9 cellular contexts compared by ENCODE assay signal in genomic region chr16:67151431-67152097, GRCh38. TPM values are rescaled to one million over a fixed set of nuclear protein-coding genes. Genes with fewer than 3 reads are reported as not detected.
DNase-seq lines count a peak whose midpoint lies in the region; ATAC-seq, FAIRE-seq and TF ChIP-seq lines count a peak whose summit lies in the region.
"Had no signal": no experiment of that assay in that cellular context is flagged by ENCODE, and none has a peak within 500 bp of the region (broad histone marks: within the 10 kb centered on the region; RNA-seq: fewer than 3 reads in every experiment).

No MANE protein-coding gene starts in this region.

- peak overlapping the region; percentile 39; the same call in 1 of the 2 replicates for H2BK12ac ChIP-seq in H1 (ENCODE audit: low read depth, low read length)

- WGBS in H1 (ENCODE audit: extremely low coverage in 1 of 2, insufficient coverage in 1 of 2, insufficient read length in 1 of 2, insufficient replicate concordance in 2 of 2, low coverage in 1 of 2, low lambda C conversion rate in 2 of 2, missing lambda C conversion rate in 1 of 2), 2 experiments = 59% methylated on average over 8 of the region's 8 CpGs; no CpG with 5 or more reads in 1 of the 2 experiments

- peaks cover 10% of the 10 kb centered on the region for H3K36me3 Mint-ChIP-seq in progenitor cell of endocrine pancreas (ENCODE audit: insufficient read depth)

- no peak for TF ChIP-seq RAD21 in H1 (IDR thresholded peaks at IDR 0.05 in 1 of 2, conservative IDR thresholded peaks at IDR 0.05 in 1 of 2; ENCODE audit: low read depth in 2 of 2, low read length in 2 of 2)

- H3K9me3 Mint-ChIP-seq in progenitor cell of endocrine pancreas (ENCODE audit: low read depth) = no peaks in the 10 kb centered on the region

- H3K4me3 ChIP-seq in H1 (ENCODE audit: extremely low read depth in 1 of 4, insufficient read depth in 2 of 4, low read depth in 3 of 4, low read length in 4 of 4) = peak overlapping the region; percentile 62 to 75 (median 72); a peak in 7 of 8 replicates

- no peak overlapping the region for H3K23ac ChIP-seq in H1 (ENCODE audit: insufficient read length)

- TF ChIP-seq POLR2A in H1 (IDR thresholded peaks at IDR 0.05; ENCODE audit: control extremely low read depth in 1 of 2, low read depth in 2 of 2, low read length in 2 of 2) = no peak

- H3K27ac Mint-ChIP-seq in progenitor cell of endocrine pancreas = no peak overlapping the region

- DNase-seq in NCI-H69 (lab: John Stamatoyannopoulos, UW) (peak; percentile 3), H1 (ENCODE audit: low read depth in 1 of 2, low spot score in 2 of 2) (no peak), progenitor cell of endocrine pancreas (ENCODE audit: low spot score, unreplicated experiment) (no peak)

- H3K36me3 ChIP-seq in ES-I3 (ENCODE audit: insufficient read depth, low read length) (no peaks in the 10 kb centered on the region; the same call in 1 of the 2 replicates), H1 (ENCODE audit: control insufficient read depth in 2 of 4, insufficient read depth in 4 of 4, low read length in 3 of 4) (peaks cover 3 to 11% (median 6%) of the 10 kb centered on the region in 4 experiments; a peak in 5 of 8 replicates)

- H3K4me2 ChIP-seq in H1 (ENCODE audit: insufficient read depth in 1 of 2, low read depth in 2 of 2, low read length in 2 of 2) = peak overlapping the region; percentile 80 to 92

- peaks cover 9 to 29% of the 10 kb centered on the region in 2 experiments for H4K20me1 ChIP-seq in H1 (replicated peaks in 1 of 2; ENCODE audit: control insufficient read depth in 1 of 2, insufficient read depth in 2 of 2, low read length in 2 of 2)

- H2BK5ac ChIP-seq in H1 (ENCODE audit: low read depth, low read length) = no peak overlapping the region

- H3K4me1 Mint-ChIP-seq in progenitor cell of endocrine pancreas (ENCODE audit: low read depth) = peaks cover 5% of the 10 kb centered on the region

- no peak overlapping the region for H2BK20ac ChIP-seq in H1 (ENCODE audit: low read length)

- CTCF ChIA-PET in H1 (lab: Charles Lee; ENCODE audit: partially characterized antibody) = interaction anchor here (0.7 to 14.1 kb wide), 25 partner anchors 10 to 260 kb away, joined by 3 to 291 read pairs (median 5); partner anchors contain the start of genes CES3, FBXL8, HSF4 and NOL3

- no peak overlapping the region for H4K91ac ChIP-seq in H1 (replicated peaks; ENCODE audit: insufficient read length, low read length)

- no peak overlapping the region for H3K56ac ChIP-seq in H1 (replicated peaks; ENCODE audit: insufficient read length, low read depth, low read length)

- no peaks in the 10 kb centered on the region for H3K79me2 ChIP-seq in H1 (ENCODE audit: control insufficient read depth in 1 of 2, insufficient read depth in 2 of 2, low read length in 2 of 2)

- no peaks in the 10 kb centered on the region for H3K79me1 ChIP-seq in H1 (ENCODE audit: low read depth, low read length)

- H4K8ac ChIP-seq in H1 (ENCODE audit: extremely low read depth, insufficient read depth, low read length) = 0 out of 2 replicates have a peak overlapping the region, but pooled peaks have one; percentile 45

- no peaks in the 10 kb centered on the region for H3K4me1 ChIP-seq in ES-I3 (ENCODE audit: insufficient read depth, low read length)
- H3K4me1 ChIP-seq in H1 (replicated peaks in 1 of 4; ENCODE audit: control insufficient read depth in 3 of 4, insufficient read depth in 4 of 4, low read length in 3 of 4) = peaks cover 0 to 15% (median 9%) of the 10 kb centered on the region in 4 experiments; a peak in 5 of 7 replicates

- no peak overlapping the region for H3K4ac ChIP-seq in H1 (replicated peaks; ENCODE audit: insufficient read length, low read depth, low read length)

- no peak overlapping the region for H3K14ac ChIP-seq in H1 (ENCODE audit: insufficient read length)

- H4K5ac ChIP-seq in H1 (ENCODE audit: insufficient read length, low read depth, low read length) = no peak overlapping the region

- no peak for TF ChIP-seq CTCF in H1 (IDR thresholded peaks at IDR 0.05; ENCODE audit: control extremely low read depth in 1 of 3, insufficient read depth in 1 of 3, low read depth in 1 of 3, low read length in 3 of 3)
- no peak for TF ChIP-seq CTCF in progenitor cell of endocrine pancreas (IDR thresholded peaks at IDR 0.05; ENCODE audit: unreplicated experiment)

- no peak overlapping the region for H3K27ac ChIP-seq in H1 (ENCODE audit: low read depth, low read length)

- peaks cover 40 to 62% (median 54%) of the 10 kb centered on the region in 4 experiments for H3K27me3 ChIP-seq in H1 (replicated peaks in 1 of 4; ENCODE audit: control insufficient read depth in 3 of 4, extremely low read depth in 1 of 4, insufficient read depth in 3 of 4, low read length in 3 of 4)

- H3K9ac ChIP-seq in ES-I3 (ENCODE audit: low read depth, low read length) (peak overlapping the region; percentile 61; the same call in 1 of the 2 replicates), H1 (replicated peaks in 1 of 4; ENCODE audit: extremely low read depth in 1 of 4, low read depth in 3 of 4, low read length in 3 of 4) (no peak overlapping the region)

- H3K27me3 Mint-ChIP-seq in progenitor cell of endocrine pancreas = peaks cover 49% of the 10 kb centered on the region

- no peak for FAIRE-seq in H1 (lab: Jason Lieb, UNC)
- FAIRE-seq: islet of Langerhans had no signal

- H3K9me3 ChIP-seq in ES-I3 (ENCODE audit: control insufficient read depth, insufficient read depth, low read length) (no peaks in the 10 kb centered on the region; the same call in 1 of the 2 replicates), H1 (ENCODE audit: insufficient read depth in 2 of 2, low read depth in 1 of 2, low read length in 1 of 2) (no peaks in the 10 kb centered on the region; a peak in 1 of 4 replicates)

- peak overlapping the region; percentile 95; the same call in 1 of the 2 replicates for H2AFZ ChIP-seq in H1 (ENCODE audit: low read length)

- H3K18ac ChIP-seq in H1 (ENCODE audit: extremely low read depth, low read length) = no peak overlapping the region; the same call in 1 of the 2 replicates

- TF ChIP-seq EP300 in H1 (IDR thresholded peaks at IDR 0.05; ENCODE audit: borderline replicate concordance in 1 of 2, low read depth in 2 of 2, low read length in 2 of 2) = no peak

- ATAC-seq in HG03520 (IDR thresholded peaks at IDR 0.05; ENCODE audit: unreplicated experiment) (no peak), GM21367 (IDR thresholded peaks at IDR 0.05; ENCODE audit: unreplicated experiment) (no peak), HG02759 (IDR thresholded peaks at IDR 0.05; ENCODE audit: unreplicated experiment) (no peak), HG03039 (IDR thresholded peaks at IDR 0.05; ENCODE audit: unreplicated experiment) (no peak)

- POLR2A ChIA-PET in H1 (lab: Charles Lee; ENCODE audit: partially characterized antibody) = interaction anchor here (0.7 to 2.5 kb wide), 11 partner anchors 9 to 176 kb away, joined by 3 to 12 read pairs (median 4); partner anchors contain the start of genes FHOD1 and NOL3

- peaks cover 17% of the 10 kb centered on the region; the same call in 1 of the 2 replicates for H3K23me2 ChIP-seq in H1 (ENCODE audit: low read depth, low read length)

- peak overlapping the region; percentile 53; the same call in 1 of the 2 replicates for H2BK15ac ChIP-seq in H1 (ENCODE audit: low read length)

- H3K4me3 Mint-ChIP-seq in progenitor cell of endocrine pancreas (ENCODE audit: low read depth) = peak overlapping the region; percentile 71

- no peak overlapping the region for H2BK120ac ChIP-seq in H1 (replicated peaks; ENCODE audit: low read depth, low read length)

- H2AK5ac ChIP-seq in H1 (ENCODE audit: low read depth, low read length) = no peak overlapping the region

RNA-seq across cellular contexts. Expression of gene B3GNT9, which starts 0.8 kb away (rescaled TPM):
- 3.5 and 4.7 TPM in 2 replicates for total RNA-seq in H1 (2021; fragmentation: NEBNext Ultra II Directional; extraction: Animal tissue kit (Norgen Biotek cat#: 25700))
- polyA plus RNA-seq in H1 (2011; rRNA removed) = 9.0 and 10.2 TPM in 2 replicates
- polyA plus RNA-seq in H1 (2011; cell fraction: cytosol; rRNA removed) = 8.5 TPM
- 7.6 TPM for polyA plus RNA-seq in H1 (2011; cell fraction: nucleus; rRNA removed)
- 3.4 to 6.6 TPM (median 5.1 TPM) in 4 replicates for polyA plus RNA-seq in H1 (2012, experiment 1 of 2)
- polyA plus RNA-seq in H1 (2012, experiment 2 of 2) = 4.4 TPM
- 3.9 TPM for polyA plus RNA-seq in H1 (2013, experiment 1 of 2)
- 4.1 TPM for polyA plus RNA-seq in H1 (2013, experiment 2 of 2)
- 5.1 and 6.2 TPM in 2 replicates for polyA minus RNA-seq in H1 (2011; rRNA and poly(A)+ RNA removed)
- polyA minus RNA-seq in H1 (2011; cell fraction: cytosol; rRNA and poly(A)+ RNA removed) = 6.9 TPM
- 7.0 TPM for polyA minus RNA-seq in H1 (2011; cell fraction: nucleus; rRNA and poly(A)+ RNA removed)
- 5.1 TPM in 2 replicates for total RNA-seq in progenitor cell of endocrine pancreas

RNA-seq across cellular contexts. Expression of gene TRADD, which starts 8.1 kb away (rescaled TPM):
- total RNA-seq in H1 (2021; fragmentation: NEBNext Ultra II Directional; extraction: Animal tissue kit (Norgen Biotek cat#: 25700)) = 0.19 and 0.29 TPM in 2 replicates
- 0.50 and 0.60 TPM in 2 replicates for polyA plus RNA-seq in H1 (2011; rRNA removed)
- polyA plus RNA-seq in H1 (2011; cell fraction: cytosol; rRNA removed) = 0.89 TPM
- polyA plus RNA-seq in H1 (2011; cell fraction: nucleus; rRNA removed) = 0.68 TPM
- 0.24 to 0.53 TPM (median 0.46 TPM) in 4 replicates for polyA plus RNA-seq in H1 (2012, experiment 1 of 2)
- 0.35 TPM for polyA plus RNA-seq in H1 (2012, experiment 2 of 2)
- 0.14 TPM for polyA plus RNA-seq in H1 (2013, experiment 1 of 2)
- 0.17 TPM for polyA plus RNA-seq in H1 (2013, experiment 2 of 2)
- 0.22 TPM in 1 of 2 replicates, not detected in the other for polyA minus RNA-seq in H1 (2011; rRNA and poly(A)+ RNA removed)
- 0.95 TPM for polyA minus RNA-seq in H1 (2011; cell fraction: cytosol; rRNA and poly(A)+ RNA removed)
- 0.60 TPM for polyA minus RNA-seq in H1 (2011; cell fraction: nucleus; rRNA and poly(A)+ RNA removed)
- total RNA-seq in progenitor cell of endocrine pancreas = 5.6 and 6.6 TPM in 2 replicates

RNA-seq across cellular contexts. Expression of gene FBXL8, which starts 8.2 kb away (rescaled TPM):
- total RNA-seq in H1 (2021; fragmentation: NEBNext Ultra II Directional; extraction: Animal tissue kit (Norgen Biotek cat#: 25700)) = not detected in 2 replicates
- polyA plus RNA-seq in H1 (2011; rRNA removed) = 0.11 and 0.67 TPM in 2 replicates
- 0.26 TPM for polyA plus RNA-seq in H1 (2011; cell fraction: cytosol; rRNA removed)
- 0.81 TPM for polyA plus RNA-seq in H1 (2011; cell fraction: nucleus; rRNA removed)
- 0.13 to 0.43 TPM in 2 of 4 replicates, not detected in the others for polyA plus RNA-seq in H1 (2012, experiment 1 of 2)
- not detected for polyA plus RNA-seq in H1 (2012, experiment 2 of 2)
- polyA plus RNA-seq in H1 (2013, experiment 1 of 2) = 0.12 TPM
- not detected for polyA plus RNA-seq in H1 (2013, experiment 2 of 2)
- not detected in 2 replicates for polyA minus RNA-seq in H1 (2011; rRNA and poly(A)+ RNA removed)
- polyA minus RNA-seq in H1 (2011; cell fraction: cytosol; rRNA and poly(A)+ RNA removed) = 2.0 TPM
- not detected for polyA minus RNA-seq in H1 (2011; cell fraction: nucleus; rRNA and poly(A)+ RNA removed)
- total RNA-seq in progenitor cell of endocrine pancreas = 1.7 and 2.1 TPM in 2 replicates

RNA-seq across cellular contexts. Expression of gene HSF4, which starts 13.0 kb away (rescaled TPM):
- not detected in 2 replicates for total RNA-seq in H1 (2021; fragmentation: NEBNext Ultra II Directional; extraction: Animal tissue kit (Norgen Biotek cat#: 25700))
- polyA plus RNA-seq in H1 (2011; rRNA removed) = 0.14 and 0.93 TPM in 2 replicates
- 0.92 TPM for polyA plus RNA-seq in H1 (2011; cell fraction: cytosol; rRNA removed)
- polyA plus RNA-seq in H1 (2011; cell fraction: nucleus; rRNA removed) = 8.0 TPM
- polyA plus RNA-seq in H1 (2012, experiment 1 of 2) = 0.62 to 1.0 TPM (median 0.74 TPM) in 3 of 4 replicates, not detected in the other
- not detected for polyA plus RNA-seq in H1 (2012, experiment 2 of 2)
- polyA plus RNA-seq in H1 (2013, experiment 1 of 2) = 0.20 TPM
- polyA plus RNA-seq in H1 (2013, experiment 2 of 2) = 0.11 TPM
- polyA minus RNA-seq in H1 (2011; rRNA and poly(A)+ RNA removed) = not detected in 2 replicates
- not detected for polyA minus RNA-seq in H1 (2011; cell fraction: cytosol; rRNA and poly(A)+ RNA removed)
- polyA minus RNA-seq in H1 (2011; cell fraction: nucleus; rRNA and poly(A)+ RNA removed) = not detected
- total RNA-seq in progenitor cell of endocrine pancreas = 2.2 and 6.8 TPM in 2 replicates

RNA-seq across cellular contexts. Expression of gene NOL3, which starts 18.8 kb away (rescaled TPM):
- 1.6 and 2.2 TPM in 2 replicates for total RNA-seq in H1 (2021; fragmentation: NEBNext Ultra II Directional; extraction: Animal tissue kit (Norgen Biotek cat#: 25700))
- 4.1 and 4.6 TPM in 2 replicates for polyA plus RNA-seq in H1 (2011; rRNA removed)
- polyA plus RNA-seq in H1 (2011; cell fraction: cytosol; rRNA removed) = 4.0 TPM
- polyA plus RNA-seq in H1 (2011; cell fraction: nucleus; rRNA removed) = 3.7 TPM
- polyA plus RNA-seq in H1 (2012, experiment 1 of 2) = 4.4 to 10.7 TPM (median 5.5 TPM) in 4 replicates
- polyA plus RNA-seq in H1 (2012, experiment 2 of 2) = 1.4 TPM
- 3.2 TPM for polyA plus RNA-seq in H1 (2013, experiment 1 of 2)
- 2.0 TPM for polyA plus RNA-seq in H1 (2013, experiment 2 of 2)
- 0.60 and 2.1 TPM in 2 replicates for polyA minus RNA-seq in H1 (2011; rRNA and poly(A)+ RNA removed)
- polyA minus RNA-seq in H1 (2011; cell fraction: cytosol; rRNA and poly(A)+ RNA removed) = not detected
- polyA minus RNA-seq in H1 (2011; cell fraction: nucleus; rRNA and poly(A)+ RNA removed) = 3.2 TPM
- 9.4 and 12.7 TPM in 2 replicates for total RNA-seq in progenitor cell of endocrine pancreas
